Comparison of ENCODE assay signal across 11 cellular contexts in the genomic region with DNA sequence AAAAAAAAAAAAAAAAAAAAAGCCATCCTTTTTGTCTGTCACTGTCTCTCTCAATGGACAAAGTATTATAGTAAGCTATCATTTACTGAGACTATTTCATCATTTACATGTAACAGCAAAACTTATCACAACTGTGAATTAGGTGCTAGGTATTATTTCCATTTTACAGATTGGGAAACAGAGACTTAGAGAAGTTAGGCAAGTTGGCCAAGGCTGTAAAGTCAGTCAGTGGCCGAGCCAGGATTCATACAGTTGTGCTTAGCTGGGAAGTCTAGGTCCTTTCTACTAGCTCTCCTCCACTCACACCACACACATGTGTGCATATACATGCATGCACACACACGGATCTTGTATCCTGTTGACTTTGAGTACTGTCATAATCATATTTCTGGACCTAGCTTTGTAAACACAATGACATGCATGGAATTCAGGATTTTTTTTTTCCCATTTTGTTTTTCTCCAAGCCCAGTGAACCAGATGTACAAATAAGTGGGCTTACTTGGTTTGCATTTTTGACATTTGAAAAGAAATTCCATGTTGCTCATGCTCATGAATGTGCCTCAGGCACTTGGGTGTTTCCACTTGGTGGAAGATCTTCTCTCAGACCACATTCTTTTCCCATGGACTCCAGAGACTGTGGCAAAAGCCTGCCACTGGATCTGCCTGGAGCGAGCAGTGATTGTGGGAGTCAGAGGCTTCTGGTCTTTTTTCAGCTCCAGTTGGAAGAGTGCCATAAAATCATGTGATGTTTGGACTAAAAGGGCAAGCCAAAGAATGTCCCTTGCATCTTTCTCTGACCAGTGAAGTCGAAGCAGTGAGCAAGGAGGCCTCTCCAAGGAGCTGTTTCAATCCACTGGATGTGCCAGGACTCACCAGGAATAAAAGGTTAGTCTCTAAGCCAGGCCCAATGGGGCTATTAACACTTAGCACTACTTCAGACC.
A peak's percentile ranks its signal among the peaks of the same experiment; 100 is the strongest.
DNase-seq lines count a peak whose midpoint lies in the region; ATAC-seq and TF ChIP-seq lines count a peak whose summit lies in the region.
"Had no signal": no experiment of that assay in that cellular context is flagged by ENCODE, and none has a peak within 500 bp of the region (broad histone marks: within the 10 kb centered on the region; RNA-seq: fewer than 3 reads in every experiment).

No MANE protein-coding gene starts in this region.

- WGBS in thyroid gland, 2 donors = 46 to 53% methylated on average over 4 of the region's 4 CpGs

- peak overlapping the region; percentile 31 for H3K4me3 Mint-ChIP-seq in chondrocyte (ENCODE audit: unreplicated experiment)

- no peaks in the 10 kb centered on the region for H3K36me3 ChIP-seq in thyroid gland
- H3K36me3 ChIP-seq: pancreas had no signal

- peaks cover 0 to 11% of the 10 kb centered on the region in 2 donors for H3K4me1 ChIP-seq in thyroid gland
- H3K4me1 ChIP-seq: pancreas had no signal

- H3K27ac Mint-ChIP-seq in chondrocyte (ENCODE audit: unreplicated experiment) = peak overlapping the region; percentile 98

- peaks cover 20% of the 10 kb centered on the region for H3K4me1 Mint-ChIP-seq in chondrocyte (ENCODE audit: low read depth)

- H3K27ac ChIP-seq in thyroid gland = peak overlapping the region in 1 of 3 donors; percentile 34
- H3K27ac ChIP-seq: pancreas had no signal

- peak; percentile 100 for DNase-seq in M059J (ENCODE audit: low read depth)
- no peak for DNase-seq in chondrocyte (ENCODE audit: low spot score)
- peak; percentile 80 for DNase-seq in kidney tubule cell (ENCODE audit: low spot score)
- DNase-seq in thyroid gland = peak; percentile 20 to 38
- DNase-seq in NCI-H1694 (lab: John Stamatoyannopoulos, UW) = no peak
- DNase-seq: activated CD4-positive, alpha-beta T cell treated with anti-CD3 and anti-CD28 coated beads, Interleukin-2, amount 50 U/mL, for 1 hour; effector CD4-positive, alpha-beta T cell; NCI-H2171; pancreas had no signal

- H3K4me3 ChIP-seq in thyroid gland (replicated peaks in 1 of 3) = no peak overlapping the region
- H3K4me3 ChIP-seq: pancreas had no signal

- TF ChIP-seq POLR2A in thyroid gland (IDR thresholded peaks at IDR 0.05) = no peak

- intact Hi-C loops in thyroid gland (cut with DNase I) = no loop called here

- ATAC-seq in HG03565 (IDR thresholded peaks at IDR 0.05; ENCODE audit: unreplicated experiment) = no peak
- ATAC-seq in HG02885 (IDR thresholded peaks at IDR 0.05; ENCODE audit: poor library complexity, unreplicated experiment) = no peak

- H3K9me3 Mint-ChIP-seq in chondrocyte (ENCODE audit: low read depth) = peaks cover 2% of the 10 kb centered on the region

- TF ChIP-seq CTCF in chondrocyte (IDR thresholded peaks at IDR 0.05) = no peak
- no peak for TF ChIP-seq CTCF in thyroid gland (IDR thresholded peaks at IDR 0.05)

- no peaks in the 10 kb centered on the region for H3K9me3 ChIP-seq in thyroid gland
- H3K9me3 ChIP-seq: pancreas had no signal

- H3K36me3 Mint-ChIP-seq in chondrocyte (ENCODE audit: low read depth) = peaks cover 2% of the 10 kb centered on the region

- H3K27me3 Mint-ChIP-seq in chondrocyte (ENCODE audit: low read depth) = no peaks in the 10 kb centered on the region

- no peaks in the 10 kb centered on the region for H3K27me3 ChIP-seq in thyroid gland

Comparison
In these comparisons a context has a peak if more than half of its experiments do, and no peak if none do; other contexts are left out.
1. DNase-seq: peak in M059J (single experiment), kidney tubule cell (single experiment) and thyroid gland (2 of 2); none in chondrocyte (single experiment) and NCI-H1694 (single experiment).